8 cellular contexts compared by ENCODE assay signal in genomic region chr5:132411382-132411925, GRCh38. TPM values are rescaled to one million over a fixed set of nuclear protein-coding genes. Genes with fewer than 3 reads are reported as not detected.
DNase-seq lines count a peak whose midpoint lies in the region; ATAC-seq and TF ChIP-seq lines count a peak whose summit lies in the region.

No MANE protein-coding gene starts in this region.

- no peaks in the 10 kb centered on the region for H3K27me3 ChIP-seq in IMR-90 (ENCODE audit: control insufficient read depth, insufficient read depth, low read length)
- H3K27me3 ChIP-seq in hepatocyte = no peaks in the 10 kb centered on the region
- H3K27me3 ChIP-seq in smooth muscle cell (ENCODE audit: low read depth) = no peaks in the 10 kb centered on the region

- H2BK20ac ChIP-seq in IMR-90 (ENCODE audit: low read depth, low read length) = peak overlapping the region; percentile 91

- peak overlapping the region; percentile 85 for H3K23ac ChIP-seq in IMR-90 (ENCODE audit: low read depth, low read length)

- H4K8ac ChIP-seq in IMR-90 (ENCODE audit: low read depth in 2 of 2, low read length in 2 of 2) = peak overlapping the region; percentile 77 to 98

- TF ChIP-seq RAD21 in IMR-90 (IDR thresholded peaks at IDR 0.05; ENCODE audit: low read length) = no peak

- H2AK9ac ChIP-seq in IMR-90 (replicated peaks; ENCODE audit: low read depth, low read length, poor library complexity) = peak overlapping the region; percentile 98

- in situ Hi-C loops in IMR-90 (cut with MboI; ENCODE audit: low sequenced_read_pairs) = no loop called here

- H3K4me2 ChIP-seq in IMR-90 (ENCODE audit: low read depth, low read length) = peak overlapping the region; percentile 90
- peak overlapping the region; percentile 96 for H3K4me2 ChIP-seq in hepatocyte
- peak overlapping the region; percentile 87 for H3K4me2 ChIP-seq in smooth muscle cell

- peak overlapping the region; percentile 61; the same call in 1 of the 2 replicates for H3K56ac ChIP-seq in IMR-90 (ENCODE audit: extremely low read depth, insufficient read depth, low read length)

- no peaks in the 10 kb centered on the region for H3K9me2 ChIP-seq in hepatocyte (replicated peaks; ENCODE audit: insufficient read depth)

- H3K4me3 ChIP-seq in IMR-90 (ENCODE audit: insufficient read depth, low read depth, low read length) = peak overlapping the region; percentile 66
- peak overlapping the region; percentile 88 for H3K4me3 ChIP-seq in hepatocyte
- peak overlapping the region; percentile 80 for H3K4me3 ChIP-seq in smooth muscle cell

- H3K27ac ChIP-seq in IMR-90 (ENCODE audit: insufficient read depth, low read length) (peak overlapping the region; percentile 74), hepatocyte (peak overlapping the region; percentile 99), smooth muscle cell (ENCODE audit: low read depth) (no peak overlapping the region)

- CTCF ChIA-PET in IMR-90 (lab: Yijun Ruan, JAX) = interaction anchor here (0.5 kb wide), 1 partner anchor 55 kb away, joined by 5 read pairs; no protein-coding TSS in a partner anchor

- H3K18ac ChIP-seq in IMR-90 (ENCODE audit: low read depth, low read length) = peak overlapping the region; percentile 78

- peak overlapping the region; percentile 93 for H3K14ac ChIP-seq in IMR-90 (replicated peaks; ENCODE audit: low read depth, low read length)

- peak overlapping the region; percentile 99 for H3K27ac Mint-ChIP-seq in activated naive CD4-positive, alpha-beta T cell treated with anti-CD3 and anti-CD28 coated beads, Interleukin-2, amount 50 U/mL, for 72 hours

- H3K9me1 ChIP-seq in IMR-90 (ENCODE audit: insufficient read depth, low read length) = peaks cover 7% of the 10 kb centered on the region

- H3K36me3 ChIP-seq in IMR-90 (ENCODE audit: control insufficient read depth, insufficient read depth, low read length) = no peaks in the 10 kb centered on the region
- no peaks in the 10 kb centered on the region for H3K36me3 ChIP-seq in hepatocyte (replicated peaks; ENCODE audit: insufficient read depth, low read depth)
- no peaks in the 10 kb centered on the region for H3K36me3 ChIP-seq in smooth muscle cell (ENCODE audit: low read depth)

- peak overlapping the region; percentile 79 for H2BK5ac ChIP-seq in IMR-90 (ENCODE audit: low read depth, low read length, poor library complexity, severe bottlenecking)

- H3F3A ChIP-seq in smooth muscle cell (ENCODE audit: low read depth) = no peaks in the 10 kb centered on the region

- H3K9me3 ChIP-seq in IMR-90 (ENCODE audit: control insufficient read depth, insufficient read depth, low read length) (no peaks in the 10 kb centered on the region), hepatocyte (ENCODE audit: low read depth) (no peaks in the 10 kb centered on the region), smooth muscle cell (replicated peaks; ENCODE audit: low read depth) (no peaks in the 10 kb centered on the region)

- POLR2A ChIA-PET in IMR-90 (lab: Charles Lee; ENCODE audit: unreplicated experiment) = interaction anchor here (1.0 kb wide), 1 partner anchor 80 kb away, joined by 3 read pairs; the partner anchor contains the start of gene IRF1

- DNase-seq in IMR-90 = no peak
- peak; percentile 29 to 67 for DNase-seq in activated naive CD4-positive, alpha-beta T cell treated with anti-CD3 and anti-CD28 coated beads, Interleukin-2, amount 50 U/mL, for 72 hours (ENCODE audit: low spot score in 2 of 2)
- peak; percentile 33 for DNase-seq in hepatocyte (ENCODE audit: low spot score)
- no peak for DNase-seq in smooth muscle cell (lab: John Stamatoyannopoulos, UW; ENCODE audit: unreplicated experiment)
- no peak for DNase-seq in DMS 273 treated with DMSO at 0.1 percent for 48 hours (lab: John Stamatoyannopoulos, UW)
- DNase-seq in GOT3 (lab: John Stamatoyannopoulos, UW) = no peak

- H2BK120ac ChIP-seq in IMR-90 (ENCODE audit: low read depth, low read length) = peak overlapping the region; percentile 93

- ATAC-seq in GM19035 (IDR thresholded peaks at IDR 0.05; ENCODE audit: unreplicated experiment) (peak; percentile 4), IMR-90 (ENCODE audit: low read depth) (no peak), HG03095 (IDR thresholded peaks at IDR 0.05; ENCODE audit: unreplicated experiment) (no peak)
- ATAC-seq in activated naive CD4-positive, alpha-beta T cell treated with anti-CD3 and anti-CD28 coated beads, Interleukin-2, amount 50 U/mL, for 72 hours = peak; percentile 23 to 65

- H4K20me1 ChIP-seq in IMR-90 (ENCODE audit: insufficient read depth, low read length) (no peaks in the 10 kb centered on the region), hepatocyte (ENCODE audit: insufficient read depth, poor library complexity, severe bottlenecking) (no peaks in the 10 kb centered on the region), smooth muscle cell (ENCODE audit: low read depth) (no peaks in the 10 kb centered on the region)

- peaks cover 16 to 32% of the 10 kb centered on the region in 2 donors for H3K36me3 Mint-ChIP-seq in activated naive CD4-positive, alpha-beta T cell treated with anti-CD3 and anti-CD28 coated beads, Interleukin-2, amount 50 U/mL, for 72 hours

- no peak for TF ChIP-seq POLR2A in IMR-90 (IDR thresholded peaks at IDR 0.05; ENCODE audit: low read depth, low read length)

- H4K91ac ChIP-seq in IMR-90 (ENCODE audit: insufficient read depth, low read depth, low read length) = peak overlapping the region; percentile 89

- no peak for TF ChIP-seq CTCF in IMR-90 (conservative IDR thresholded peaks at IDR 0.05; ENCODE audit: low read depth, low read length)
- no peak for TF ChIP-seq CTCF in hepatocyte (IDR thresholded peaks at IDR 0.05; ENCODE audit: poor library complexity)
- TF ChIP-seq CTCF in smooth muscle cell (IDR thresholded peaks at IDR 0.05; ENCODE audit: borderline replicate concordance, insufficient read depth, poor library complexity, severe bottlenecking) = no peak

- H3K9ac ChIP-seq in IMR-90 (ENCODE audit: low read depth, low read length) (peak overlapping the region; percentile 82), smooth muscle cell (ENCODE audit: low read depth) (peak overlapping the region; percentile 59)

- H2BK15ac ChIP-seq in IMR-90 (ENCODE audit: low read depth, low read length) = peak overlapping the region; percentile 50; the same call in 2 of the 3 replicates

- intact Hi-C loops in IMR-90 (cut with micrococcal nuclease) = no loop called here

- H3K79me1 ChIP-seq in IMR-90 (ENCODE audit: low read depth in 1 of 2, low read length in 2 of 2) = peaks cover 11 to 34% of the 10 kb centered on the region in 2 experiments

- dilution Hi-C loops in IMR-90 (cut with HindIII; ENCODE audit: low sequenced_read_pairs, unreplicated experiment) = no loop called here

- peak overlapping the region; percentile 83 for H4K5ac ChIP-seq in IMR-90 (ENCODE audit: low read depth, low read length)

- no TSS peak for BruUV-seq in IMR-90 (replicated peaks; lab: Mats Ljungman, UMichigan)

- peak overlapping the region; percentile 82 for H2AK5ac ChIP-seq in IMR-90 (ENCODE audit: low read depth, low read length)

- H3K4me1 ChIP-seq in IMR-90 (ENCODE audit: control insufficient read depth, insufficient read depth, low read length) (peaks cover 15% of the 10 kb centered on the region), hepatocyte (ENCODE audit: insufficient read depth) (peaks cover 26% of the 10 kb centered on the region), smooth muscle cell (ENCODE audit: low read depth) (peaks cover 4% of the 10 kb centered on the region)

- H3K9me3 Mint-ChIP-seq in activated naive CD4-positive, alpha-beta T cell treated with anti-CD3 and anti-CD28 coated beads, Interleukin-2, amount 50 U/mL, for 72 hours = peaks cover 0 to 7% of the 10 kb centered on the region in 2 donors

- H2AFZ ChIP-seq in IMR-90 (replicated peaks; ENCODE audit: low read length, poor library complexity) = peak overlapping the region; percentile 96
- H2AFZ ChIP-seq in hepatocyte = peak overlapping the region; percentile 88
- H2AFZ ChIP-seq in smooth muscle cell (ENCODE audit: low read depth) = peak overlapping the region; percentile 90

- WGBS in IMR-90 (ENCODE audit: extremely low coverage in 2 of 2, insufficient read length in 1 of 2), 2 experiments = no CpG with 5 or more reads among the region's 7 CpGs
- 83% methylated on average over 7 of the region's 7 CpGs for WGBS in hepatocyte (ENCODE audit: low lambda C conversion rate, missing lambda C conversion rate)
- 83% methylated on average over 7 of the region's 7 CpGs for WGBS in smooth muscle cell (ENCODE audit: low lambda C conversion rate)

- H3K79me2 ChIP-seq in hepatocyte (peaks cover 7% of the 10 kb centered on the region), smooth muscle cell (ENCODE audit: low read depth) (no peaks in the 10 kb centered on the region)

- H3K4ac ChIP-seq in IMR-90 (ENCODE audit: low read depth, low read length) = peak overlapping the region; percentile 95

TF ChIP-seq in IMR-90, 13 proteins besides CTCF, POLR2A, EP300 and RAD21 (continues in another document):
- TF ChIP-seq CHD1 (IDR thresholded peaks at IDR 0.05; ENCODE audit: low read depth, low read length) = no peak
- TF ChIP-seq RCOR1 (IDR thresholded peaks at IDR 0.05; ENCODE audit: insufficient replicate concordance, low read length) = no peak
- no peak for TF ChIP-seq RFX5 (IDR thresholded peaks at IDR 0.05; ENCODE audit: low read depth, low read length)
- no peak for TF ChIP-seq NFE2L2 (IDR thresholded peaks at IDR 0.05; ENCODE audit: low read depth, low read length)
- no peak for TF ChIP-seq MXI1 (IDR thresholded peaks at IDR 0.05; ENCODE audit: borderline replicate concordance, low read depth, low read length)
- no peak for TF ChIP-seq FOS (IDR thresholded peaks at IDR 0.05; ENCODE audit: low read depth, low read length)
- no peak for TF ChIP-seq MAZ (IDR thresholded peaks at IDR 0.05; ENCODE audit: borderline replicate concordance, low read depth, low read length)
- no peak for TF ChIP-seq BHLHE40 (IDR thresholded peaks at IDR 0.05; ENCODE audit: low read depth, low read length)
- no peak for TF ChIP-seq MAFK (IDR thresholded peaks at IDR 0.05; ENCODE audit: low read depth, low read length)

RNA-seq across cellular contexts. Expression of gene SLC22A5, which starts 41.9 kb away (rescaled TPM):
- total RNA-seq in IMR-90 (2012; rRNA removed) = 3.6 and 6.1 TPM in 2 replicates
- 6.0 and 7.1 TPM in 2 replicates for polyA plus RNA-seq in IMR-90 (2012; rRNA removed)
- polyA plus RNA-seq in IMR-90 (2012; cell fraction: cytosol; rRNA removed) = 1.3 and 4.2 TPM in 2 replicates
- 28.5 and 37.6 TPM in 2 replicates for polyA plus RNA-seq in IMR-90 (2012; cell fraction: nucleus; rRNA removed; ENCODE audit: low replicate concordance)
- total RNA-seq in activated naive CD4-positive, alpha-beta T cell treated with anti-CD3 and anti-CD28 coated beads, Interleukin-2, amount 50 U/mL, for 72 hours = 1 to 10 TPM; 3.1 to 5.5 TPM
- total RNA-seq in hepatocyte = 16.3 and 20.8 TPM in 2 replicates
- polyA plus RNA-seq in hepatocyte = 14.7 and 18.6 TPM in 2 replicates
- total RNA-seq in smooth muscle cell = 2.8 and 4.6 TPM in 2 replicates
- polyA plus RNA-seq in smooth muscle cell = 1.5 and 3.8 TPM in 2 replicates

Comparison
In these comparisons a context has a peak if more than half of its experiments do, and no peak if none do; other contexts are left out.
1. ATAC-seq: peak in GM19035 (single experiment) and activated naive CD4-positive, alpha-beta T cell treated with anti-CD3 and anti-CD28 coated beads, Interleukin-2, amount 50 U/mL, for 72 hours (2 of 2); none in IMR-90 (single experiment) and HG03095 (single experiment).
2. DNase-seq: peak in activated naive CD4-positive, alpha-beta T cell treated with anti-CD3 and anti-CD28 coated beads, Interleukin-2, amount 50 U/mL, for 72 hours (2 of 2) and hepatocyte (single experiment); none in IMR-90 (single experiment), smooth muscle cell (single experiment), DMS 273 treated with DMSO at 0.1 percent for 48 hours (single experiment) and GOT3 (single experiment).
3. Peak in every context shown above with its lines, with median percentiles within 50 percentile points of each other: H2AFZ ChIP-seq, H3K4me2 ChIP-seq and H3K4me3 ChIP-seq.